8 cellular contexts compared by ENCODE assay signal in genomic region chr16:3305109-3306068, GRCh38. TPM values are rescaled to one million over a fixed set of nuclear protein-coding genes. Genes with fewer than 3 reads are reported as not detected.
A peak's percentile ranks its signal among the peaks of the same experiment; 100 is the strongest.
DNase-seq lines count a peak whose midpoint lies in the region; ATAC-seq, FAIRE-seq and TF ChIP-seq lines count a peak whose summit lies in the region.

TSS of gene TIGD7 (minus strand) at chr16:3305430. CDS start at chr16:3300614, 4,816 bp downstream.
TSS of gene ZNF75A (plus strand) at chr16:3305497. CDS start at chr16:3308429, 2,932 bp downstream.

- peaks cover 19% of the 10 kb centered on the region for H3K4me1 Mint-ChIP-seq in activated naive CD4-positive, alpha-beta T cell treated with anti-CD3 and anti-CD28 coated beads, Interleukin-2, amount 50 U/mL, for 24 hours

- H3K9ac ChIP-seq in SK-N-MC (ENCODE audit: insufficient read length): peak within 1 kb of the TSS; percentile 84

- H3K27me3 ChIP-seq in MG63: no peaks in the 10 kb centered on the region

- peak; percentile 45 for FAIRE-seq in H54 (lab: Jason Lieb, UNC)

- H3K4me3 ChIP-seq in MG63: peak within 1 kb of the TSS; percentile 97
- H3K4me3 ChIP-seq in SK-N-MC: peak within 1 kb of the TSS; percentile 83

- peaks cover 72% of the 10 kb centered on the region for H3K9me3 ChIP-seq in MG63
- H3K9me3 ChIP-seq in SK-N-MC (ENCODE audit: low read depth, low read length): peaks cover 4% of the 10 kb centered on the region; the same call in 1 of the 2 replicates

- peak within 1 kb of the TSS; percentile 88 for H3K4me3 Mint-ChIP-seq in activated naive CD4-positive, alpha-beta T cell treated with anti-CD3 and anti-CD28 coated beads, Interleukin-2, amount 50 U/mL, for 24 hours

- peak; percentile 89 for DNase-seq in ELR (ENCODE audit: low read depth)
- DNase-seq in H54 (ENCODE audit: insufficient read length, low spot score): peak; percentile 89
- peak; percentile 90 for DNase-seq in MG63
- DNase-seq in SK-N-MC (ENCODE audit: low read depth, low spot score): no peak
- DNase-seq in glomerular visceral epithelial cell (ENCODE audit: extremely low spot score): peak; percentile 86
- no peak for DNase-seq in omental fat pad (ENCODE audit: low spot score)

- peaks cover 46% of the 10 kb centered on the region for H3K36me3 Mint-ChIP-seq in activated naive CD4-positive, alpha-beta T cell treated with anti-CD3 and anti-CD28 coated beads, Interleukin-2, amount 50 U/mL, for 24 hours

- H3K27me3 Mint-ChIP-seq in activated naive CD4-positive, alpha-beta T cell treated with anti-CD3 and anti-CD28 coated beads, Interleukin-2, amount 50 U/mL, for 24 hours: no peaks in the 10 kb centered on the region

- H3K36me3 ChIP-seq in MG63 (peaks cover 86% of the 10 kb centered on the region), SK-N-MC (ENCODE audit: insufficient read depth, low read length) (peaks cover 43% of the 10 kb centered on the region)

- H3K9me3 Mint-ChIP-seq in activated naive CD4-positive, alpha-beta T cell treated with anti-CD3 and anti-CD28 coated beads, Interleukin-2, amount 50 U/mL, for 24 hours: peaks cover 18% of the 10 kb centered on the region

- H3K27ac ChIP-seq in SK-N-MC: peak within 1 kb of the TSS; percentile 87
- H3K27ac ChIP-seq in temporal lobe (ENCODE audit: low read depth, low read length): peak within 1 kb of the TSS; percentile 77

- peak; percentile 78 for TF ChIP-seq POLR2A in H54 (IDR thresholded peaks at IDR 0.05; ENCODE audit: low read depth, low read length)

- no peak for TF ChIP-seq CTCF in omental fat pad (IDR thresholded peaks at IDR 0.05)

- H3K27ac Mint-ChIP-seq in activated naive CD4-positive, alpha-beta T cell treated with anti-CD3 and anti-CD28 coated beads, Interleukin-2, amount 50 U/mL, for 24 hours: peak within 1 kb of the TSS; percentile 83

- peak; percentile 96 for ATAC-seq in omental fat pad (ENCODE audit: low FRiP score)

RNA-seq across cellular contexts. Expression of gene TIGD7, which starts in this region (rescaled TPM):
- total RNA-seq in MG63 (2014; rRNA removed; shearing (Covaris generic); ENCODE audit: low replicate concordance): 5.2 and 10.7 TPM in 2 replicates
- total RNA-seq in omental fat pad (1 to 10 TPM; 3.3 to 8.8 (median 5.3) TPM), temporal lobe (21.4 TPM)

RNA-seq across cellular contexts. Expression of gene ZNF75A, which starts in this region (rescaled TPM):
- total RNA-seq in MG63 (2014; rRNA removed; shearing (Covaris generic); ENCODE audit: low replicate concordance): 13.7 and 20.3 TPM in 2 replicates
- total RNA-seq in omental fat pad: 10 to 100 TPM; 13.2 to 30.1 (median 20.4) TPM
- total RNA-seq in temporal lobe: 31.5 TPM

Comparison
In these comparisons a context has a peak if more than half of its experiments do, and no peak if none do; other contexts are left out.
1. DNase-seq: peak in ELR (single experiment), H54 (single experiment), MG63 (single experiment) and glomerular visceral epithelial cell (single experiment); none in SK-N-MC (single experiment) and omental fat pad (single experiment).